2 cellular contexts compared by ENCODE assay signal in genomic region chr7:77714931-77715330, GRCh38.
TF ChIP-seq lines count a peak whose summit lies in the region.
"Not testable (repeated sequence)": the region's sequence is repeated elsewhere in the genome, so short reads cannot be mapped to it uniquely, and the experiment has no call there.

No MANE protein-coding gene starts in this region.

TF ChIP-seq in A549, 52 proteins besides CTCF, POLR2A, EP300 and RAD21:
- TF ChIP-seq FOSL2 (IDR thresholded peaks at IDR 0.05): not testable (repeated sequence)
- peak; percentile 34; the same call in 1 of the 2 replicates for TF ChIP-seq FOSL2 (CRISPR knock-in tag; IDR thresholded peaks at IDR 0.05)

TF ChIP-seq in K562, 482 proteins besides CTCF, POLR2A, EP300 and RAD21:
- peak; percentile 34; the same call in 1 of the 2 replicates for TF ChIP-seq ZNF316 (IDR thresholded peaks at IDR 0.05)
- TF ChIP-seq CBX3 (IDR thresholded peaks at IDR 0.05; ENCODE audit: borderline replicate concordance in 1 of 2, low read length in 2 of 2): peak in 1 of 2 experiments; percentile 13; a peak in 1 of 3 replicates
- TF ChIP-seq NCOR1 (IDR thresholded peaks at IDR 0.05): peak; percentile 72
- peak; percentile 85 for TF ChIP-seq ZNF384 (IDR thresholded peaks at IDR 0.05; ENCODE audit: low read depth, low read length)
- TF ChIP-seq TCF3 (CRISPR knock-in tag; IDR thresholded peaks at IDR 0.05): peak; percentile 44
- peak in 1 of 2 experiments; percentile 69; a peak in 2 of 4 replicates for TF ChIP-seq RCOR1 (IDR thresholded peaks at IDR 0.05; ENCODE audit: borderline replicate concordance in 1 of 2, low read depth in 2 of 2, low read length in 2 of 2)
- TF ChIP-seq SMARCC2 (IDR thresholded peaks at IDR 0.05; ENCODE audit: low read depth): 0 out of 2 replicates have a peak, but pooled peaks have one; percentile 47
- peak; percentile 78; the same call in 1 of the 2 replicates for TF ChIP-seq CC2D1A (IDR thresholded peaks at IDR 0.05)
- TF ChIP-seq SOX6 (IDR thresholded peaks at IDR 0.05): peak; percentile 43; the same call in 1 of the 2 replicates
- peak; percentile 67 for TF ChIP-seq THRA (IDR thresholded peaks at IDR 0.05)
- TF ChIP-seq ADNP (tag; IDR thresholded peaks at IDR 0.05): peak; percentile 26; the same call in 1 of the 2 replicates
- TF ChIP-seq KDM1A (IDR thresholded peaks at IDR 0.05): peak; percentile 99
- 0 out of 2 replicates have a peak, but pooled peaks have one; percentile 41 for TF ChIP-seq NCOA1 (IDR thresholded peaks at IDR 0.05; ENCODE audit: low read depth)
- peak; percentile 76 for TF ChIP-seq CBFA2T2 (conservative IDR thresholded peaks at IDR 0.05)
- TF ChIP-seq NR2C1 (IDR thresholded peaks at IDR 0.05): peak; percentile 59
- TF ChIP-seq NR2C1 (tag; IDR thresholded peaks at IDR 0.05): 0 out of 2 replicates have a peak, but pooled peaks have one; percentile 29
- peak; percentile 58 for TF ChIP-seq BHLHE40 (IDR thresholded peaks at IDR 0.05; ENCODE audit: low read length)
- TF ChIP-seq DACH1 (IDR thresholded peaks at IDR 0.05; ENCODE audit: partially characterized antibody): peak; percentile 45
- TF ChIP-seq IRF9 (tag; IDR thresholded peaks at IDR 0.05): 0 out of 2 replicates have a peak, but pooled peaks have one; percentile 22
- TF ChIP-seq MYBL2 (IDR thresholded peaks at IDR 0.05; ENCODE audit: low read depth): peak; percentile 28; the same call in 1 of the 2 replicates
- TF ChIP-seq MYBL2 (CRISPR knock-in tag; IDR thresholded peaks at IDR 0.05; ENCODE audit: borderline replicate concordance); JUN (CRISPR knock-in tag; IDR thresholded peaks at IDR 0.05; ENCODE audit: borderline replicate concordance); FOXM1 (CRISPR knock-in tag; IDR thresholded peaks at IDR 0.05; ENCODE audit: low read depth); ATF3 (CRISPR knock-in tag; conservative IDR thresholded peaks at IDR 0.05): not testable (repeated sequence)
- TF ChIP-seq TRIM28 (IDR thresholded peaks at IDR 0.05): peak; percentile 81
- TF ChIP-seq NFIC (IDR thresholded peaks at IDR 0.05): peak; percentile 32; the same call in 1 of the 2 replicates
- peak; percentile 83 for TF ChIP-seq FOSL1 (tag; conservative IDR thresholded peaks at IDR 0.05)
- 0 out of 2 replicates have a peak, but pooled peaks have one; percentile 11 for TF ChIP-seq MAFG (tag; conservative IDR thresholded peaks at IDR 0.05)
- peak; percentile 88 for TF ChIP-seq DPF2 (IDR thresholded peaks at IDR 0.05)
- peak; percentile 84; the same call in 1 of the 2 replicates for TF ChIP-seq SMARCE1 (IDR thresholded peaks at IDR 0.05)
- peak; percentile 81 to 84 for TF ChIP-seq TRIM24 (IDR thresholded peaks at IDR 0.05)
- peak; percentile 37; the same call in 1 of the 2 replicates for TF ChIP-seq ZEB2 (IDR thresholded peaks at IDR 0.05)
- peak; percentile 88 for TF ChIP-seq HDAC2 (IDR thresholded peaks at IDR 0.05)
- 0 out of 2 replicates have a peak, but pooled peaks have one; percentile 26 for TF ChIP-seq SMARCA5 (IDR thresholded peaks at IDR 0.05)
- TF ChIP-seq ARID1B (IDR thresholded peaks at IDR 0.05): peak; percentile 83
- TF ChIP-seq MNT (conservative IDR thresholded peaks at IDR 0.05): peak in 1 of 2 experiments; percentile 50; a peak in 1 of 4 replicates
- 0 out of 4 replicates have a peak, but pooled peaks of 1 of the 2 experiments have one; percentile 21 for TF ChIP-seq ARNT (IDR thresholded peaks at IDR 0.05)
- TF ChIP-seq JUN (IDR thresholded peaks at IDR 0.05; ENCODE audit: borderline replicate concordance, low read depth, low read length): peak; percentile 41; the same call in 1 of the 2 replicates
- peak; percentile 29; the same call in 1 of the 2 replicates for TF ChIP-seq ATF7 (IDR thresholded peaks at IDR 0.05)
- TF ChIP-seq SMARCA4 (IDR thresholded peaks at IDR 0.05): peak; percentile 84
- peak; percentile 86 for TF ChIP-seq HMBOX1 (IDR thresholded peaks at IDR 0.05)
- peak in 1 of 2 experiments; percentile 82; a peak in 3 of 4 replicates for TF ChIP-seq HDAC1 (IDR thresholded peaks at IDR 0.05)
- TF ChIP-seq JUND (IDR thresholded peaks at IDR 0.05; ENCODE audit: borderline replicate concordance, low read depth, low read length): peak; percentile 86
- peak; percentile 81; the same call in 2 of the 3 replicates for TF ChIP-seq JUND (tag; IDR thresholded peaks at IDR 0.05; ENCODE audit: borderline replicate concordance, low read depth, low read length)
- peak; percentile 43; the same call in 1 of the 2 replicates for TF ChIP-seq BCOR (IDR thresholded peaks at IDR 0.05)
- TF ChIP-seq SMAD4 (CRISPR knock-in tag; conservative IDR thresholded peaks at IDR 0.05): 0 out of 2 replicates have a peak, but pooled peaks have one; percentile 45
- TF ChIP-seq NFE2 (IDR thresholded peaks at IDR 0.05; ENCODE audit: low read depth): peak; percentile 26; the same call in 1 of the 2 replicates
- peak; percentile 88 for TF ChIP-seq CBFA2T3 (IDR thresholded peaks at IDR 0.05)
- peak; percentile 49; the same call in 1 of the 2 replicates for TF ChIP-seq TAL1 (IDR thresholded peaks at IDR 0.05)
- 0 out of 2 replicates have a peak, but pooled peaks have one; percentile 46 for TF ChIP-seq MTA3 (IDR thresholded peaks at IDR 0.05; ENCODE audit: borderline replicate concordance)
- 0 out of 2 replicates have a peak, but pooled peaks have one; percentile 16 for TF ChIP-seq HES1 (IDR thresholded peaks at IDR 0.05; ENCODE audit: low read depth)
- TF ChIP-seq FOXM1 (IDR thresholded peaks at IDR 0.05; ENCODE audit: low read depth): peak; percentile 60
- peak; percentile 95 for TF ChIP-seq ATF3 (IDR thresholded peaks at IDR 0.05)
